ENCODE assay signal across 10 cellular contexts in genomic region chr1:157403608-157404007, GRCh38.
DNase-seq lines count a peak whose midpoint lies in the region; ATAC-seq and TF ChIP-seq lines count a peak whose summit lies in the region.
"Had no signal": no experiment of that assay in that cellular context is flagged by ENCODE, and none has a peak within 500 bp of the region (broad histone marks: within the 10 kb centered on the region; RNA-seq: fewer than 3 reads in every experiment).

No MANE protein-coding gene starts in this region.

- intact Hi-C loops in lower lobe of right lung (cut with DNase I): no loop called here

- H3K4me1 Mint-ChIP-seq in activated T-cell treated with anti-CD3 and anti-CD28 coated beads, Interleukin-2, amount 50 U/mL, for 24 hours (ENCODE audit: low read depth): no peaks in the 10 kb centered on the region

- ATAC-seq in GM18861 (IDR thresholded peaks at IDR 0.05; ENCODE audit: unreplicated experiment) (peak; percentile 14), GM21576 (IDR thresholded peaks at IDR 0.05; ENCODE audit: unreplicated experiment) (peak; percentile 21), HG03460 (IDR thresholded peaks at IDR 0.05; ENCODE audit: unreplicated experiment) (peak; percentile 28), lower lobe of right lung (peak in 1 of 2 donors; percentile 28)

- H3K4me3 ChIP-seq in lower lobe of right lung: no peak overlapping the region

- no peaks in the 10 kb centered on the region for H3K27me3 ChIP-seq in lower lobe of right lung (ENCODE audit: low read depth)

- DNase-seq in lower lobe of right lung (no peak), NCI-H524 treated with DMSO at 0.1 percent for 48 hours (lab: John Stamatoyannopoulos, UW) (no peak), COR-L47 (lab: John Stamatoyannopoulos, UW) (no peak)
- DNase-seq in activated T-cell treated with anti-CD3 and anti-CD28 coated beads, Interleukin-2, amount 50 U/mL, for 24 hours: no peak
- DNase-seq in activated CD4-positive, alpha-beta T cell treated with anti-CD3 and anti-CD28 coated beads, Interleukin-2, amount 50 U/mL, for 48 hours: no peak
- DNase-seq: NCI-H2081 had no signal

- no peak for TF ChIP-seq CTCF in lower lobe of right lung (IDR thresholded peaks at IDR 0.05)

- no peaks in the 10 kb centered on the region for H3K36me3 ChIP-seq in lower lobe of right lung

- H3K36me3 Mint-ChIP-seq in activated T-cell treated with anti-CD3 and anti-CD28 coated beads, Interleukin-2, amount 50 U/mL, for 24 hours (ENCODE audit: low read depth): no peaks in the 10 kb centered on the region

- H3K4me1 ChIP-seq in lower lobe of right lung: peaks cover 11% of the 10 kb centered on the region
- H3K4me1 ChIP-seq: parathyroid adenoma had no signal

- H3K9me3 Mint-ChIP-seq in activated T-cell treated with anti-CD3 and anti-CD28 coated beads, Interleukin-2, amount 50 U/mL, for 24 hours: no peaks in the 10 kb centered on the region

- no peak overlapping the region for H3K27ac Mint-ChIP-seq in activated T-cell treated with anti-CD3 and anti-CD28 coated beads, Interleukin-2, amount 50 U/mL, for 24 hours

- H3K4me3 Mint-ChIP-seq in activated T-cell treated with anti-CD3 and anti-CD28 coated beads, Interleukin-2, amount 50 U/mL, for 24 hours: no peak overlapping the region

- H3K27ac ChIP-seq in lower lobe of right lung: peak overlapping the region; percentile 41
- H3K27ac ChIP-seq: parathyroid adenoma had no signal

- no peaks in the 10 kb centered on the region for H3K9me3 ChIP-seq in lower lobe of right lung

- H3K27me3 Mint-ChIP-seq in activated T-cell treated with anti-CD3 and anti-CD28 coated beads, Interleukin-2, amount 50 U/mL, for 24 hours: peaks cover 46% of the 10 kb centered on the region
